In the genomic region with DNA sequence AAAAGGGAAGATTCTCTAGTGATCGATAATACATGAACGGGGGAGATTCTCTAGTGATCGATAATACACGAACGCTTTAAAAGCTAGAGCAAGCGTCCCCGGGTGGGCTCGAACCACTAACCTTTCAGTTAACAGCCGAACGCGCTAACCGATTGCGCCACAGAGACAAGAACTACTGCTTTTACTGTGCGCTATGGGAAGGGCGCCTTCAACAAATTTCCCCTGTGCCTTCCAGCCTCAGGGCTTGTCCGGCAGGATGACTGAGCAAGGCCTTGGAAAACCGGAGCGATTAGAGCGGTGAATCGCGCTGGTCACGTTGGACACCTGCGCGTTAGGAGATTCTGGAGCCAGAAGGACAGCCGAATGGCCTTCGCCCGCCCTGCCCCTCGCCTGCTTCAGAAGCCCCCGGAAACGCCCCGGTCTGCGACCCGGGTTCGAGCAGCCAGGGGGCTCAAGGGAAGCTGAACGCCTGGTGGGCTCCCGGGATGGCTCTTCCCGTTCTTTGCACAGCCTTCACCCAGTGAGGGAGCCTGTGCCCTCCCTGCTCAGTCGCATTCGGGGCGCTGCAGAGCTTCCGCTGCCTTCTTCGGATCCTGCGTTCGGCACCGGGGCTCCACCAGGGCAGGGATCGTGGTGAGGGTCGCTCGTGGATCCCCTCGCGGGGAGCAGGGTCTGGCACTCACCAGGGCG, we compare ENCODE assay signal across 8 cellular contexts.
DNase-seq lines count a peak whose midpoint lies in the region; ATAC-seq and TF ChIP-seq lines count a peak whose summit lies in the region.
"Not testable (repeated sequence)": the region's sequence is repeated elsewhere in the genome, so short reads cannot be mapped to it uniquely, and the experiment has no call there.

No MANE protein-coding gene starts in this region.

- peak; percentile 88 for ATAC-seq in GM23338
- peak in 1 of 2 donors; percentile 55 for ATAC-seq in lower lobe of right lung
- not testable (repeated sequence) for ATAC-seq in gastrocnemius medialis

- not testable (repeated sequence) for H3K4me1 Mint-ChIP-seq in GM23338; activated naive CD4-positive, alpha-beta T cell treated with anti-CD3 and anti-CD28 coated beads for 36 hours (ENCODE audit: low read depth); glutamatergic neuron (ENCODE audit: low read depth, unreplicated experiment); type B pancreatic cell (ENCODE audit: unreplicated experiment)

- H3K27ac Mint-ChIP-seq in GM23338 (peak overlapping the region; percentile 89; the same call in 1 of the 2 replicates), glutamatergic neuron (ENCODE audit: unreplicated experiment) (peak overlapping the region; percentile 70), type B pancreatic cell (peak overlapping the region; percentile 61)
- peak overlapping the region; percentile 64 for H3K27ac Mint-ChIP-seq in activated naive CD4-positive, alpha-beta T cell treated with anti-CD3 and anti-CD28 coated beads for 36 hours

- H3K79me2 ChIP-seq in GM23338 (replicated peaks; ENCODE audit: insufficient read depth): not testable (repeated sequence)

- H3K4me3 ChIP-seq in GM23338 (peak overlapping the region; percentile 84), WI38 (ENCODE audit: low read depth, low read length) (peak overlapping the region; percentile 10; the same call in 1 of the 2 replicates), coronary artery (peak overlapping the region; percentile 60), lower lobe of right lung (peak overlapping the region; percentile 36), gastrocnemius medialis (peak overlapping the region in 3 of 4 donors; percentile 6 to 20 (median 15))

- not testable (repeated sequence) for H3K9me3 Mint-ChIP-seq in GM23338; activated naive CD4-positive, alpha-beta T cell treated with anti-CD3 and anti-CD28 coated beads for 36 hours; glutamatergic neuron (ENCODE audit: unreplicated experiment); type B pancreatic cell

- H3K9me3 ChIP-seq in lower lobe of right lung, gastrocnemius medialis: not testable (repeated sequence)

- intact Hi-C loops in activated naive CD4-positive, alpha-beta T cell treated with anti-CD3 and anti-CD28 coated beads for 36 hours (cut with micrococcal nuclease); lower lobe of right lung (cut with DNase I); gastrocnemius medialis (cut with DNase I; ENCODE audit: low total_unique reads): not testable (repeated sequence)

- H3K4me1 ChIP-seq in GM23338 (ENCODE audit: insufficient read depth); lower lobe of right lung; gastrocnemius medialis: not testable (repeated sequence)

- H3F3A ChIP-seq in GM23338 (replicated peaks; ENCODE audit: low read depth): not testable (repeated sequence)

- not testable (repeated sequence) for H3K27ac ChIP-seq in GM23338 (ENCODE audit: low read depth); coronary artery; lower lobe of right lung; gastrocnemius medialis

- peak overlapping the region; percentile 79 for H3K4me2 ChIP-seq in GM23338

- CTCF ChIA-PET in activated naive CD4-positive, alpha-beta T cell treated with anti-CD3 and anti-CD28 coated beads for 36 hours (lab: Charles Lee): not testable (repeated sequence)

- in situ Hi-C loops in gastrocnemius medialis (cut with MboI; ENCODE audit: low sequenced_read_pairs in 4 of 4): not testable (repeated sequence)

- H3K36me3 Mint-ChIP-seq in GM23338 (ENCODE audit: low read depth); activated naive CD4-positive, alpha-beta T cell treated with anti-CD3 and anti-CD28 coated beads for 36 hours (ENCODE audit: low read depth); glutamatergic neuron (ENCODE audit: unreplicated experiment); type B pancreatic cell: not testable (repeated sequence)

- H2AFZ ChIP-seq in GM23338: not testable (repeated sequence)

- H3K36me3 ChIP-seq in GM23338 (ENCODE audit: insufficient read depth); lower lobe of right lung; gastrocnemius medialis: not testable (repeated sequence)

- H3K9me2 ChIP-seq in GM23338 (ENCODE audit: insufficient read depth): not testable (repeated sequence)

- not testable (repeated sequence) for H3K27me3 Mint-ChIP-seq in GM23338 (ENCODE audit: insufficient read depth, low read depth, poor library complexity); activated naive CD4-positive, alpha-beta T cell treated with anti-CD3 and anti-CD28 coated beads for 36 hours (ENCODE audit: low read depth); glutamatergic neuron (ENCODE audit: unreplicated experiment)
- H3K27me3 Mint-ChIP-seq in type B pancreatic cell: peaks cover 10% of the 10 kb centered on the region

- DNase-seq in GM23338 (ENCODE audit: low spot score) (peak; percentile 58), glutamatergic neuron (peak; percentile 60), lower lobe of right lung (peak; percentile 40)
- peak; percentile 46 for DNase-seq in activated naive CD4-positive, alpha-beta T cell treated with anti-CD3 and anti-CD28 coated beads for 36 hours
- not testable (repeated sequence) for DNase-seq in coronary artery (ENCODE audit: low spot score); gastrocnemius medialis; type B pancreatic cell (ENCODE audit: extremely low spot score, unreplicated experiment)

- H3K27me3 ChIP-seq in GM23338 (ENCODE audit: insufficient read depth): peaks cover 12% of the 10 kb centered on the region
- H3K27me3 ChIP-seq in lower lobe of right lung (ENCODE audit: low read depth); gastrocnemius medialis: not testable (repeated sequence)

- H3K4me3 Mint-ChIP-seq in GM23338 (peak overlapping the region; percentile 87), glutamatergic neuron (ENCODE audit: unreplicated experiment) (peak overlapping the region; percentile 91), type B pancreatic cell (peak overlapping the region; percentile 89)
- H3K4me3 Mint-ChIP-seq in activated naive CD4-positive, alpha-beta T cell treated with anti-CD3 and anti-CD28 coated beads for 36 hours: peak overlapping the region; percentile 75

- not testable (repeated sequence) for TF ChIP-seq POLR2A in gastrocnemius medialis (IDR thresholded peaks at IDR 0.05)

- not testable (repeated sequence) for H4K20me1 ChIP-seq in GM23338 (replicated peaks; ENCODE audit: insufficient read depth)

- not testable (repeated sequence) for TF ChIP-seq CTCF in GM23338 (conservative IDR thresholded peaks at IDR 0.05; ENCODE audit: low read depth in 2 of 2); WI38 (IDR thresholded peaks at IDR 0.05; ENCODE audit: low read depth, low read length); coronary artery (IDR thresholded peaks at IDR 0.05); glutamatergic neuron (IDR thresholded peaks at IDR 0.05; ENCODE audit: partially characterized antibody, unreplicated experiment); lower lobe of right lung (IDR thresholded peaks at IDR 0.05); gastrocnemius medialis (IDR thresholded peaks at IDR 0.05 in 4 of 5, conservative IDR thresholded peaks at IDR 0.05 in 1 of 5); type B pancreatic cell (conservative IDR thresholded peaks at IDR 0.05)

Comparison
In these comparisons a context has a peak if more than half of its experiments do, and no peak if none do; other contexts are left out.
1. H3K4me3 ChIP-seq: peak in every context shown above with its lines; median percentile 84 in GM23338; 60 in coronary artery; 36 in lower lobe of right lung; 15 in gastrocnemius medialis; 10 in WI38.